ENCODE assay signal across 22 cellular contexts in the genomic region with DNA sequence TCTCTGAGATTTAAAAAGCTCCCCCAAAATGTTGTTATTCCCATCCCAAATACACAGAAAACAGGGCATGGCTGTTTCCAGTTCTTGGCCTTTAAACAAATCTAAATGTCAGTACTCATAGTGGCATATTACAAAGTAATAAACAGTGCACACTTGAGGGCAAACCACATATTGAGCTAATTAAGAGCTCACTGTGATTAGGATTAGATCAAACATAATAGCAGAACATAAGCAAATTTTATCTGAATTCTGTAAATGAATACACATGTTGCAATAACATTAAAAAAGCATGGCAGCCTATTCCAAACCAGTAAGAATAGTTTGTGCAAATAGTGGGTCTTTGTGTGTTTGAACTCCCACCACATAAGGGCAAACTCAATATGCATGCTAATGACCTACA.
DNase-seq lines count a peak whose midpoint lies in the region; ATAC-seq and TF ChIP-seq lines count a peak whose summit lies in the region.
"Had no signal": no experiment of that assay in that cellular context is flagged by ENCODE, and none has a peak within 500 bp of the region (broad histone marks: within the 10 kb centered on the region; RNA-seq: fewer than 3 reads in every experiment).

No MANE protein-coding gene starts in this region.

- H3K9me3 Mint-ChIP-seq in HFFc6 = no peaks in the 10 kb centered on the region
- H3K9me3 Mint-ChIP-seq: CD14-positive monocyte; CD4-positive, alpha-beta T cell; CD8-positive, alpha-beta memory T cell had no signal

- intact Hi-C loops in dorsolateral prefrontal cortex (cut with DNase I) = no loop called here

- H3K27me3 ChIP-seq in dorsolateral prefrontal cortex = no peaks in the 10 kb centered on the region
- H3K27me3 ChIP-seq: BE2C; BLaER1 treated with 17β-estradiol and CSF1 and Interleukin-3, amounts not matched to agents 10 nM and 100 nM had no signal

- no peak overlapping the region for H3K4me3 ChIP-seq in dorsolateral prefrontal cortex
- H3K4me3 ChIP-seq: BLaER1 treated with 17β-estradiol and CSF1 and Interleukin-3, amounts not matched to agents 10 nM and 100 nM; GM12878 had no signal

- H3K27ac Mint-ChIP-seq in HFFc6 = no peak overlapping the region
- H3K27ac Mint-ChIP-seq: CD14-positive monocyte; CD4-positive, alpha-beta T cell; CD8-positive, alpha-beta memory T cell had no signal

- DNase-seq in NCI-H748 (lab: John Stamatoyannopoulos, UW; ENCODE audit: unreplicated experiment) = peak; percentile 52
- DNase-seq in NCI-H748 treated with DMSO at 0.1 percent for 48 hours (lab: John Stamatoyannopoulos, UW) = no peak
- peak; percentile 44 for DNase-seq in AG09319 (ENCODE audit: extremely low read depth, low read depth)
- DNase-seq in dorsolateral prefrontal cortex = no peak
- DNase-seq in HFFc6 = no peak
- no peak for DNase-seq in activated CD4-positive, alpha-beta T cell treated with anti-CD3 and anti-CD28 coated beads for 4 hours
- DNase-seq: AML-193; BE2C; CD4-positive, alpha-beta T cell; CD8-positive, alpha-beta memory T cell; DMS 273 treated with DMSO at 0.1 percent for 48 hours; DMS79; EL; GDM1; H7; HCEC 1CT had no signal

- H3K4me1 Mint-ChIP-seq in HFFc6 (ENCODE audit: low read depth) = peaks cover 16% of the 10 kb centered on the region

- peak overlapping the region in 33 of 59 donors; percentile 12 to 80 (median 63) for H3K27ac ChIP-seq in dorsolateral prefrontal cortex
- H3K27ac ChIP-seq: 22Rv1; BLaER1 treated with 17β-estradiol and CSF1 and Interleukin-3, amounts not matched to agents 10 nM and 100 nM had no signal

- H3K27me3 Mint-ChIP-seq in HFFc6 (ENCODE audit: insufficient read depth) = peaks cover 1% of the 10 kb centered on the region; the same call in 1 of the 2 replicates
- H3K27me3 Mint-ChIP-seq: CD4-positive, alpha-beta T cell; CD8-positive, alpha-beta memory T cell had no signal

- no peak for TF ChIP-seq CTCF in AG09319 (IDR thresholded peaks at IDR 0.05; ENCODE audit: low read depth, low read length)
- no peak for TF ChIP-seq CTCF in dorsolateral prefrontal cortex (IDR thresholded peaks at IDR 0.05 in 54 of 56, conservative IDR thresholded peaks at IDR 0.05 in 2 of 56; ENCODE audit: low read depth in 1 of 56, partially characterized antibody in 56 of 56)
- TF ChIP-seq CTCF in HFFc6 (IDR thresholded peaks at IDR 0.05) = no peak

- H3K4me3 Mint-ChIP-seq in HFFc6 = no peak overlapping the region
- H3K4me3 Mint-ChIP-seq: CD14-positive monocyte; CD4-positive, alpha-beta T cell; CD8-positive, alpha-beta memory T cell had no signal

- ATAC-seq in SK-N-SH treated with all-trans-retinoic acid at 6 μM for 48 hours (no peak), HG03108 (IDR thresholded peaks at IDR 0.05; ENCODE audit: unreplicated experiment) (no peak)
- ATAC-seq: GM12878 had no signal

- 0 out of 2 replicates have a peak, but pooled peaks cover 13% of the 10 kb centered on the region for H3K36me3 Mint-ChIP-seq in HFFc6 (ENCODE audit: low read depth)

TF ChIP-seq in SK-N-SH treated with all-trans-retinoic acid at 6 μM for 48 hours, 23 proteins besides CTCF, POLR2A, EP300 and RAD21:
- TF ChIP-seq TCF4 (CRISPR knock-in tag; IDR thresholded peaks at IDR 0.05; ENCODE audit: borderline replicate concordance) (peak; percentile 89), ISL1 (CRISPR knock-in tag; IDR thresholded peaks at IDR 0.05) (no peak)
- TF ChIP-seq, protein P1, sequence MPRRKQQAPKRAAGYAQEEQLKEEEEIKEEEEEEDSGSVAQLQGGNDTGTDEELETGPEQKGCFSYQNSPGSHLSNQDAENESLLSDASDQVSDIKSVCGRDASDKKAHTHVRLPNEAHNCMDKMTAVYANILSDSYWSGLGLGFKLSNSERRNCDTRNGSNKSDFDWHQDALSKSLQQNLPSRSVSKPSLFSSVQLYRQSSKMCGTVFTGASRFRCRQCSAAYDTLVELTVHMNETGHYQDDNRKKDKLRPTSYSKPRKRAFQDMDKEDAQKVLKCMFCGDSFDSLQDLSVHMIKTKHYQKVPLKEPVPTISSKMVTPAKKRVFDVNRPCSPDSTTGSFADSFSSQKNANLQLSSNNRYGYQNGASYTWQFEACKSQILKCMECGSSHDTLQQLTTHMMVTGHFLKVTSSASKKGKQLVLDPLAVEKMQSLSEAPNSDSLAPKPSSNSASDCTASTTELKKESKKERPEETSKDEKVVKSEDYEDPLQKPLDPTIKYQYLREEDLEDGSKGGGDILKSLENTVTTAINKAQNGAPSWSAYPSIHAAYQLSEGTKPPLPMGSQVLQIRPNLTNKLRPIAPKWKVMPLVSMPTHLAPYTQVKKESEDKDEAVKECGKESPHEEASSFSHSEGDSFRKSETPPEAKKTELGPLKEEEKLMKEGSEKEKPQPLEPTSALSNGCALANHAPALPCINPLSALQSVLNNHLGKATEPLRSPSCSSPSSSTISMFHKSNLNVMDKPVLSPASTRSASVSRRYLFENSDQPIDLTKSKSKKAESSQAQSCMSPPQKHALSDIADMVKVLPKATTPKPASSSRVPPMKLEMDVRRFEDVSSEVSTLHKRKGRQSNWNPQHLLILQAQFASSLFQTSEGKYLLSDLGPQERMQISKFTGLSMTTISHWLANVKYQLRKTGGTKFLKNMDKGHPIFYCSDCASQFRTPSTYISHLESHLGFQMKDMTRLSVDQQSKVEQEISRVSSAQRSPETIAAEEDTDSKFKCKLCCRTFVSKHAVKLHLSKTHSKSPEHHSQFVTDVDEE (CRISPR knock-in tag; IDR thresholded peaks at IDR 0.05) = peak; percentile 56; the same call in 1 of the 2 replicates

Comparison
In these comparisons a context has a peak if more than half of its experiments do, and no peak if none do; other contexts are left out.
1. DNase-seq: peak in NCI-H748 (single experiment) and AG09319 (single experiment); none in NCI-H748 treated with DMSO at 0.1 percent for 48 hours (single experiment), dorsolateral prefrontal cortex (0 of 10), HFFc6 (single experiment) and activated CD4-positive, alpha-beta T cell treated with anti-CD3 and anti-CD28 coated beads for 4 hours (0 of 2).